Comparison of ENCODE assay signal across 22 cellular contexts in genomic region chr9:126695186-126696090, GRCh38.
"Had no signal": no experiment of that assay in that cellular context is flagged by ENCODE, and none has a peak within 500 bp of the region (broad histone marks: within the 10 kb centered on the region; RNA-seq: fewer than 3 reads in every experiment).

No MANE protein-coding gene starts in this region.

- H3K4me1 Mint-ChIP-seq: activated naive CD8-positive, alpha-beta T cell treated with anti-CD3 and anti-CD28 coated beads, Interleukin-2, amount 50 U/mL, for 24 hours had no signal

- H3K36me3 Mint-ChIP-seq: naive B cell had no signal

- FAIRE-seq: endometrium, small intestine had no signal

- H3K27me3 Mint-ChIP-seq: activated naive CD8-positive, alpha-beta T cell treated with anti-CD3 and anti-CD28 coated beads, Interleukin-2, amount 50 U/mL, for 24 hours had no signal

- ATAC-seq: activated CD4-positive, CD25-positive, alpha-beta regulatory T cell treated with anti-CD3 and anti-CD28 coated beads, Interleukin-2, amount 50 U/mL, for 24 hours; activated naive CD8-positive, alpha-beta T cell treated with anti-CD3 and anti-CD28 coated beads, Interleukin-2, amount 50 U/mL, for 24 hours; esophagus mucosa had no signal

- H3K27ac ChIP-seq: ascending aorta, breast epithelium, right atrium auricular region, transverse colon had no signal

- H3K4me1 ChIP-seq: ascending aorta, breast epithelium, right atrium auricular region, transverse colon had no signal

- H3K4me3 ChIP-seq: ascending aorta, breast epithelium, right atrium auricular region, transverse colon had no signal

- H3K9me3 Mint-ChIP-seq: activated naive CD4-positive, alpha-beta T cell treated with anti-CD3 and anti-CD28 coated beads for 36 hours; activated naive CD8-positive, alpha-beta T cell treated with anti-CD3 and anti-CD28 coated beads, Interleukin-2, amount 50 U/mL, for 24 hours; activated T-helper 2 cell treated with anti-CD3 and anti-CD28 coated beads, Interferon-gamma antibody, Interleukin-2, Interleukin-4, amounts not matched to agents 10 μg/mL and 5 μg/mL and 100 μg/mL, durations not matched to agents 14 hours and 24 hours and 36 hours; T-helper 2 cell treated with Interferon-gamma antibody and Interleukin-4, amounts not matched to agents 5 μg/mL and 100 μg/mL, for 36 hours had no signal

- H3K27ac Mint-ChIP-seq: activated naive CD4-positive, alpha-beta T cell treated with anti-CD3 and anti-CD28 coated beads for 36 hours; activated naive CD8-positive, alpha-beta T cell treated with anti-CD3 and anti-CD28 coated beads, Interleukin-2, amount 50 U/mL, for 24 hours; activated T-helper 2 cell treated with anti-CD3 and anti-CD28 coated beads, Interferon-gamma antibody, Interleukin-2, Interleukin-4, amounts not matched to agents 10 μg/mL and 5 μg/mL and 100 μg/mL, durations not matched to agents 14 hours and 24 hours and 36 hours; progenitor cell of endocrine pancreas; T-helper 2 cell treated with Interferon-gamma antibody and Interleukin-4, amounts not matched to agents 5 μg/mL and 100 μg/mL, for 36 hours had no signal

- H3K27me3 ChIP-seq: ascending aorta, breast epithelium, right atrium auricular region had no signal

- H3K4me3 Mint-ChIP-seq: activated naive CD4-positive, alpha-beta T cell treated with anti-CD3 and anti-CD28 coated beads for 36 hours; activated naive CD8-positive, alpha-beta T cell treated with anti-CD3 and anti-CD28 coated beads, Interleukin-2, amount 50 U/mL, for 24 hours; naive B cell; T-helper 2 cell treated with Interferon-gamma antibody and Interleukin-4, amounts not matched to agents 5 μg/mL and 100 μg/mL, for 36 hours had no signal

- DNase-seq: activated CD4-positive, alpha-beta T cell treated with anti-CD3 and anti-CD28 coated beads, Interleukin-2, amount 50 U/mL, for 4 hours; activated naive CD4-positive, alpha-beta T cell treated with anti-CD3 and anti-CD28 coated beads for 36 hours; activated naive CD8-positive, alpha-beta T cell treated with anti-CD3 and anti-CD28 coated beads, Interleukin-2, amount 50 U/mL, for 24 hours; activated T-cell treated with anti-CD3 and anti-CD28 coated beads, Interleukin-2, amount 50 U/mL, for 1 hour; hypothalamus; mammary epithelial cell; naive B cell; nucleus accumbens; small intestine; stimulated activated CD4-positive, alpha-beta T cell treated with anti-CD3 and anti-CD28 coated beads, Interleukin-4, amount 100 ng/mL, for 4 hours; stimulated activated CD8-positive, alpha-beta memory T cell treated with anti-CD3 and anti-CD28 coated beads, Interleukin-4, amount 100 ng/mL, for 48 hours; stimulated activated naive CD4-positive, alpha-beta T cell treated with Interleukin-2 at 50 U/mL for 16 hours; transverse colon had no signal

- H3K36me3 ChIP-seq: ascending aorta, breast epithelium, right atrium auricular region, transverse colon had no signal

- H3K9me3 ChIP-seq: ascending aorta, breast epithelium, right atrium auricular region, transverse colon had no signal
